15 cellular contexts compared by ENCODE assay signal in the genomic region with DNA sequence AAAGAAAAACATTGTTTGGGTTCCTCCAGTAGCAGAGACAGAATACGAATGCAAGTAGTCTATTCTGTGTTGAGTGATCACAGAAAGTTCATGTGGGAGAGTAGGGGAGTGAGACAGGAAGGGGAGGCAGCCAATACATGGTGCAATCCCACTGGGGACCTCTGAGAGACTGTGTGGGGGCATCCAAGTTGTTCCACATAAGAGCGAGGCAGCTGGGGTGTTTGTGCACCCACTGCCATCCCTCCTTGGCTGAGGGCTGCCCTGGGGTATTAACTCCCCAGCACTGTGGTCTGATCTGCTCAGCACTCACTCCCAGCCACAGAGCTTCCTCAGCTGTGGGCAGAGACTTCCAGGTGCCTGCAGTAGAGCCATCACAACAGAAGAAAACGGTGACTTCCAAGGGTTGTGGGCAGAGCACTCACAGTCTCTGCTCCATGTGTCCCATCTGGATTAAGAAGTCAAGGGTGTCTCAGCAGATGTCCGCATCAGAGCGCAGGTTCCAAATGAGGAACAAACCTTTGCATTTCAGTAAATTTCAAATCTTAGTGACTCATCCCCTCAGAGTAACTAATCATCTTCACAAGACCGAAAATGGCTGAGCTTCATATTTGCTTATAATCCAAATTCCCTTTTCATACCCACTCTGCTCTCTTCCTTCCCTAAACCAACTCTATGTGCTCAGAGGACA.
DNase-seq lines count a peak whose midpoint lies in the region; ATAC-seq and TF ChIP-seq lines count a peak whose summit lies in the region.
"Had no signal": no experiment of that assay in that cellular context is flagged by ENCODE, and none has a peak within 500 bp of the region (broad histone marks: within the 10 kb centered on the region; RNA-seq: fewer than 3 reads in every experiment).

No MANE protein-coding gene starts in this region.

- ATAC-seq in psoas muscle, result peak in 2 of 4 donors; percentile 25 to 35
- no peak for ATAC-seq in naive thymus-derived CD8-positive, alpha-beta T cell
- ATAC-seq: activated T-helper 17 cell treated with anti-CD3 and anti-CD28 coated beads, Interleukin-2, amount 50 U/mL, for 72 hours; effector memory CD8-positive, alpha-beta T cell had no signal

- H3K27me3 Mint-ChIP-seq in naive thymus-derived CD8-positive, alpha-beta T cell, result peaks cover 0 to 26% (median 11%) of the 10 kb centered on the region in 5 donors

- WGBS in psoas muscle, 3 donors, result 67 to 74% (median 71%) methylated on average over 6 of the region's 6 CpGs

- peak overlapping the region; percentile 43 for H3K27ac ChIP-seq in psoas muscle

- intact Hi-C loops in psoas muscle (cut with DNase I), result no loop called here

- H3K4me1 Mint-ChIP-seq in naive thymus-derived CD8-positive, alpha-beta T cell, result peaks cover 0 to 45% (median 0%) of the 10 kb centered on the region in 4 donors

- no peaks in the 10 kb centered on the region for H3K36me3 Mint-ChIP-seq in naive thymus-derived CD8-positive, alpha-beta T cell

- peak overlapping the region in 1 of 10 donors; percentile 30 for H3K27ac Mint-ChIP-seq in naive thymus-derived CD8-positive, alpha-beta T cell
- H3K27ac Mint-ChIP-seq: activated T-helper 17 cell treated with anti-CD3 and anti-CD28 coated beads, Interleukin-2, amount 50 U/mL, for 72 hours; CD4-positive, alpha-beta T cell; effector memory CD8-positive, alpha-beta T cell had no signal

- DNase-seq in GM12865 (ENCODE audit: low read depth) (peak; percentile 39), RPMI7951 (ENCODE audit: low read depth) (peak; percentile 35), fibroblast of pulmonary artery (ENCODE audit: low read depth) (peak; percentile 72), psoas muscle (no peak), NCI-H1436 (lab: John Stamatoyannopoulos, UW) (no peak), NCI-H2081 treated with DMSO at 0.1 percent for 48 hours (lab: John Stamatoyannopoulos, UW) (no peak)
- DNase-seq in naive thymus-derived CD8-positive, alpha-beta T cell, result no peak
- DNase-seq in stimulated activated CD4-positive, alpha-beta T cell treated with anti-CD3 and anti-CD28 coated beads, Interleukin-4, amount 100 ng/mL, for 4 hours, result no peak
- DNase-seq: CD4-positive, alpha-beta T cell; effector memory CD8-positive, alpha-beta T cell; H7; NCI-H2171; T1000 had no signal

- H3K9me3 ChIP-seq in psoas muscle, result no peaks in the 10 kb centered on the region
- H3K9me3 ChIP-seq: thoracic aorta had no signal

- no peak for TF ChIP-seq CTCF in GM12865 (IDR thresholded peaks at IDR 0.05; ENCODE audit: insufficient read depth, low read depth, low read length, missing control alignments)
- TF ChIP-seq CTCF in fibroblast of pulmonary artery (IDR thresholded peaks at IDR 0.05; ENCODE audit: low read length, missing control alignments), result no peak
- no peak for TF ChIP-seq CTCF in psoas muscle (IDR thresholded peaks at IDR 0.05)

- peak overlapping the region in 1 of 10 donors; percentile 34 for H3K4me3 Mint-ChIP-seq in naive thymus-derived CD8-positive, alpha-beta T cell
- H3K4me3 Mint-ChIP-seq: activated T-helper 17 cell treated with anti-CD3 and anti-CD28 coated beads, Interleukin-2, amount 50 U/mL, for 72 hours; CD4-positive, alpha-beta T cell; effector memory CD8-positive, alpha-beta T cell had no signal

- no peaks in the 10 kb centered on the region for H3K36me3 ChIP-seq in psoas muscle (ENCODE audit: insufficient read depth in 1 of 2, low read depth in 1 of 2)
- H3K36me3 ChIP-seq: thoracic aorta had no signal

- POLR2A ChIA-PET in naive thymus-derived CD8-positive, alpha-beta T cell (lab: Charles Lee), result no interaction called here

- H3K9me3 Mint-ChIP-seq in naive thymus-derived CD8-positive, alpha-beta T cell, result no peaks in the 10 kb centered on the region
- H3K9me3 Mint-ChIP-seq: activated T-helper 17 cell treated with anti-CD3 and anti-CD28 coated beads, Interleukin-2, amount 50 U/mL, for 72 hours; CD4-positive, alpha-beta T cell; effector memory CD8-positive, alpha-beta T cell had no signal

- no peaks in the 10 kb centered on the region for H3K27me3 ChIP-seq in psoas muscle (ENCODE audit: insufficient read depth in 3 of 3, low read length in 2 of 3)

- peaks cover 37% of the 10 kb centered on the region for H3K4me1 ChIP-seq in psoas muscle

- H3K4me3 ChIP-seq in GM12865 (ENCODE audit: low read depth, low read length) (no peak overlapping the region), fibroblast of pulmonary artery (replicated peaks; ENCODE audit: low read depth, low read length) (no peak overlapping the region), psoas muscle (no peak overlapping the region)
- H3K4me3 ChIP-seq: thoracic aorta had no signal

Comparison
In these comparisons a context has a peak if more than half of its experiments do, and no peak if none do; other contexts are left out.
1. DNase-seq: peak in GM12865 (single experiment), RPMI7951 (single experiment) and fibroblast of pulmonary artery (single experiment); none in psoas muscle (0 of 2), NCI-H1436 (single experiment), naive thymus-derived CD8-positive, alpha-beta T cell (0 of 10), NCI-H2081 treated with DMSO at 0.1 percent for 48 hours (single experiment) and stimulated activated CD4-positive, alpha-beta T cell treated with anti-CD3 and anti-CD28 coated beads, Interleukin-4, amount 100 ng/mL, for 4 hours (0 of 2).